8 cellular contexts compared by ENCODE assay signal in genomic region chr10:60816624-60817023, GRCh38. TPM values are rescaled to one million over a fixed set of nuclear protein-coding genes. Genes with fewer than 3 reads are reported as not detected.
A peak's percentile ranks its signal among the peaks of the same experiment; 100 is the strongest.
DNase-seq lines count a peak whose midpoint lies in the region; ATAC-seq and TF ChIP-seq lines count a peak whose summit lies in the region.

No MANE protein-coding gene starts in this region.

- no peaks in the 10 kb centered on the region; the same call in 1 of the 2 replicates for H3F3A ChIP-seq in PC-9 (ENCODE audit: insufficient read depth, low read depth)

- no peaks in the 10 kb centered on the region for H3K9me3 ChIP-seq in PC-9 (ENCODE audit: insufficient read depth, low read depth)
- no peaks in the 10 kb centered on the region for H3K9me3 ChIP-seq in mammary epithelial cell (replicated peaks; ENCODE audit: insufficient read depth, low read length)
- no peaks in the 10 kb centered on the region for H3K9me3 ChIP-seq in spleen

- in situ Hi-C loops in mammary epithelial cell (cut with MboI; ENCODE audit: low sequenced_read_pairs in 2 of 2) = loop anchor here (10.0 to 25.0 kb wide), 4 partner anchors 146 to 921 kb away; no protein-coding TSS in a partner anchor

- no peak overlapping the region for H3K27ac Mint-ChIP-seq in activated naive CD4-positive, alpha-beta T cell treated with anti-CD3 and anti-CD28 coated beads for 36 hours
- H3K27ac Mint-ChIP-seq in immature natural killer cell = no peak overlapping the region

- dilution Hi-C loops in mammary epithelial cell (cut with HindIII; ENCODE audit: low sequenced_read_pairs) = no loop called here

- H3K4me1 ChIP-seq in PC-9 (replicated peaks; ENCODE audit: insufficient read depth) (peaks cover 5% of the 10 kb centered on the region; the same call in 1 of the 2 replicates), mammary epithelial cell (ENCODE audit: insufficient read depth, low read length) (no peaks in the 10 kb centered on the region), spleen (peaks cover 0 to 28% (median 9%) of the 10 kb centered on the region in 6 donors)

- POLR2A ChIA-PET in PC-9 (lab: Charles Lee; ENCODE audit: unreplicated experiment) = no interaction called here

- H3K4me2 ChIP-seq in PC-9 = no peak overlapping the region
- H3K4me2 ChIP-seq in mammary epithelial cell (ENCODE audit: insufficient read depth, low read depth, low read length) = no peak overlapping the region

- H3K27me3 ChIP-seq in PC-9 (ENCODE audit: insufficient read depth, low read depth) (no peaks in the 10 kb centered on the region), mammary epithelial cell (ENCODE audit: insufficient read depth, low read length) (no peaks in the 10 kb centered on the region), spleen (replicated peaks in 1 of 7) (no peaks in the 10 kb centered on the region)

- H3K4me3 ChIP-seq in PC-9 = no peak overlapping the region
- H3K4me3 ChIP-seq in mammary epithelial cell (replicated peaks in 1 of 3; ENCODE audit: insufficient read depth in 1 of 3, low read depth in 2 of 3, low read length in 3 of 3) = no peak overlapping the region
- no peak overlapping the region for H3K4me3 ChIP-seq in spleen

- no peak overlapping the region for H2AFZ ChIP-seq in PC-9
- no peak overlapping the region for H2AFZ ChIP-seq in mammary epithelial cell (ENCODE audit: low read depth, low read length)

- no peak overlapping the region for H3K4me3 Mint-ChIP-seq in activated naive CD4-positive, alpha-beta T cell treated with anti-CD3 and anti-CD28 coated beads for 36 hours
- H3K4me3 Mint-ChIP-seq in immature natural killer cell = peak overlapping the region in 1 of 5 donors; percentile 1

- no peaks in the 10 kb centered on the region for H3K9me3 Mint-ChIP-seq in activated naive CD4-positive, alpha-beta T cell treated with anti-CD3 and anti-CD28 coated beads for 36 hours
- H3K9me3 Mint-ChIP-seq in immature natural killer cell = no peaks in the 10 kb centered on the region

- intact Hi-C loops in activated naive CD4-positive, alpha-beta T cell treated with anti-CD3 and anti-CD28 coated beads for 36 hours (cut with micrococcal nuclease) = loop anchor here (1.0 to 5.0 kb wide), 5 partner anchors 126 to 916 kb away; partner anchors contain the start of gene RHOBTB1
- intact Hi-C loops in PC-9 (cut with micrococcal nuclease; ENCODE audit: unreplicated experiment) (loop anchor here (1.0 to 10.0 kb wide), 10 partner anchors 148 to 2000 kb away; partner anchors contain the start of genes ARID5B and EGR2), mammary epithelial cell (cut with micrococcal nuclease) (loop anchor here (1.0 to 10.0 kb wide), 6 partner anchors 148 to 916 kb away; no protein-coding TSS in a partner anchor), spleen (cut with DNase I; ENCODE audit: low total_unique reads) (loop anchor here (5.0 kb wide), 3 partner anchors 146 to 916 kb away; no protein-coding TSS in a partner anchor)

- no peak for TF ChIP-seq POLR2A in spleen (IDR thresholded peaks at IDR 0.05)

- no peaks in the 10 kb centered on the region for H3K4me1 Mint-ChIP-seq in activated naive CD4-positive, alpha-beta T cell treated with anti-CD3 and anti-CD28 coated beads for 36 hours (ENCODE audit: low read depth)
- peaks cover 14 to 24% of the 10 kb centered on the region in 2 donors for H3K4me1 Mint-ChIP-seq in immature natural killer cell

- H3K27me3 Mint-ChIP-seq in activated naive CD4-positive, alpha-beta T cell treated with anti-CD3 and anti-CD28 coated beads for 36 hours (ENCODE audit: low read depth) = no peaks in the 10 kb centered on the region
- peaks cover 0 to 7% (median 0%) of the 10 kb centered on the region in 3 donors for H3K27me3 Mint-ChIP-seq in immature natural killer cell (ENCODE audit: low read depth in 3 of 3)

- CTCF ChIA-PET in activated naive CD4-positive, alpha-beta T cell treated with anti-CD3 and anti-CD28 coated beads for 36 hours (lab: Charles Lee) = interaction anchor here (0.6 to 1.3 kb wide), 14 partner anchors 10 to 1239 kb away, joined by 3 to 7 read pairs (median 3); no protein-coding TSS in a partner anchor
- CTCF ChIA-PET in PC-9 (lab: Charles Lee) (interaction anchor here (0.6 to 1.0 kb wide), 3 partner anchors 127 to 1616 kb away, joined by 3 to 5 read pairs (median 4); no protein-coding TSS in a partner anchor), mammary epithelial cell (lab: Charles Lee; ENCODE audit: low non-redundant PET) (interaction anchor here (0.6 to 0.7 kb wide), 3 partner anchors 69 to 493 kb away, joined by 3 to 7 read pairs (median 5); no protein-coding TSS in a partner anchor)

- no TSS peak for BruUV-seq in PC-9 (replicated peaks; lab: Mats Ljungman, UMichigan)
- BruUV-seq in mammary epithelial cell (replicated peaks; lab: Mats Ljungman, UMichigan) = no TSS peak

- H3K36me3 ChIP-seq in PC-9 (ENCODE audit: low read depth) = no peaks in the 10 kb centered on the region
- no peaks in the 10 kb centered on the region for H3K36me3 ChIP-seq in mammary epithelial cell (ENCODE audit: insufficient read depth, low read length)
- no peaks in the 10 kb centered on the region for H3K36me3 ChIP-seq in spleen

- peak; percentile 82 for ATAC-seq in GM21576 (IDR thresholded peaks at IDR 0.05; ENCODE audit: unreplicated experiment)

- H3K27ac ChIP-seq in PC-9 (no peak overlapping the region), mammary epithelial cell (ENCODE audit: insufficient read depth, low read depth, low read length) (no peak overlapping the region), spleen (peak overlapping the region in 7 of 8 donors; percentile 5 to 61 (median 50))

- TF ChIP-seq CTCF in PC-9 (conservative IDR thresholded peaks at IDR 0.05) (peak; percentile 95), mammary epithelial cell (conservative IDR thresholded peaks at IDR 0.05 in 1 of 2, IDR thresholded peaks at IDR 0.05 in 1 of 2; ENCODE audit: extremely low read depth in 1 of 2, insufficient read depth in 1 of 2, low read depth in 1 of 2, low read length in 2 of 2) (peak; percentile 78 to 83), spleen (IDR thresholded peaks at IDR 0.05 in 8 of 11, conservative IDR thresholded peaks at IDR 0.05 in 3 of 11) (peak; percentile 54 to 89 (median 77))

- WGBS in mammary epithelial cell (ENCODE audit: low coverage, missing lambda C conversion rate) = 17% methylated on average over 3 of the region's 3 CpGs
- 15 to 17% (median 16%) methylated on average over 3 of the region's 3 CpGs for WGBS in spleen, 5 donors

- H4K20me1 ChIP-seq in PC-9 (ENCODE audit: insufficient read depth) = no peaks in the 10 kb centered on the region
- no peaks in the 10 kb centered on the region for H4K20me1 ChIP-seq in mammary epithelial cell (ENCODE audit: insufficient read depth, low read length)

- H3K79me2 ChIP-seq in PC-9 (ENCODE audit: low read depth) = no peaks in the 10 kb centered on the region
- H3K79me2 ChIP-seq in mammary epithelial cell (ENCODE audit: insufficient read depth, low read length) = no peaks in the 10 kb centered on the region

- peak; percentile 56 for DNase-seq in activated naive CD4-positive, alpha-beta T cell treated with anti-CD3 and anti-CD28 coated beads for 36 hours
- DNase-seq in activated naive CD4-positive, alpha-beta T cell (lab: John Stamatoyannopoulos, UW) = no peak
- DNase-seq in HuH-7.5 (ENCODE audit: low spot score) (peak; percentile 17), PC-9 (peak; percentile 33 to 59), mammary epithelial cell (peak; percentile 46), immature natural killer cell (peak; percentile 29 to 50 (median 42)), spleen (no peak)

- H3K36me3 Mint-ChIP-seq in activated naive CD4-positive, alpha-beta T cell treated with anti-CD3 and anti-CD28 coated beads for 36 hours (ENCODE audit: low read depth) = no peaks in the 10 kb centered on the region
- no peaks in the 10 kb centered on the region for H3K36me3 Mint-ChIP-seq in immature natural killer cell

- no peaks in the 10 kb centered on the region for H3K9me2 ChIP-seq in PC-9 (ENCODE audit: insufficient read depth)

- no peak overlapping the region for H3K9ac ChIP-seq in mammary epithelial cell (ENCODE audit: insufficient read depth, low read length)

RNA-seq across cellular contexts. Expression of gene CDK1, which starts 38.3 kb away (rescaled TPM):
- total RNA-seq in activated naive CD4-positive, alpha-beta T cell treated with anti-CD3 and anti-CD28 coated beads for 36 hours = 100 to 1,000 TPM; 173 to 180 TPM
- 94.4 and 137 TPM in 2 replicates for total RNA-seq in PC-9 (2021)
- total RNA-seq in mammary epithelial cell = 10 to 100 TPM in 1 of 2 donors, 1 to 10 TPM in 1; 4.8 to 49.3 TPM
- polyA plus RNA-seq in mammary epithelial cell = 38.7 TPM
- 9.9 TPM for polyA minus RNA-seq in mammary epithelial cell
- 1 to 10 TPM; 1.1 to 8.3 (median 2.9) TPM for polyA plus RNA-seq in immature natural killer cell
- total RNA-seq in spleen = 10 to 100 TPM in 2 of 7 donors, 1 to 10 TPM in 5; 4.2 to 22.7 (median 9.3) TPM
- polyA plus RNA-seq in spleen = 10 to 100 TPM in 2 of 3 donors, 1 to 10 TPM in 1; 4.0 to 17.8 (median 14.4) TPM

Comparison
In these comparisons a context has a peak if more than half of its experiments do, and no peak if none do; other contexts are left out.
1. DNase-seq: peak in activated naive CD4-positive, alpha-beta T cell treated with anti-CD3 and anti-CD28 coated beads for 36 hours (single experiment), HuH-7.5 (single experiment), PC-9 (2 of 2), mammary epithelial cell (single experiment) and immature natural killer cell (3 of 3); none in activated naive CD4-positive, alpha-beta T cell (0 of 4) and spleen (single experiment).
2. H3K27ac ChIP-seq: peak in spleen (7 of 8); none in PC-9 (single experiment) and mammary epithelial cell (single experiment).
3. Peak in every context shown above with its lines, with median percentiles within 50 percentile points of each other: CTCF ChIP-seq.